14 cellular contexts compared by ENCODE assay signal in genomic region chr19:47637550-47637949, GRCh38. TPM values are rescaled to one million over a fixed set of nuclear protein-coding genes. Genes with fewer than 3 reads are reported as not detected.
DNase-seq lines count a peak whose midpoint lies in the region; ATAC-seq, FAIRE-seq and TF ChIP-seq lines count a peak whose summit lies in the region.
"Had no signal": no experiment of that assay in that cellular context is flagged by ENCODE, and none has a peak within 500 bp of the region (broad histone marks: within the 10 kb centered on the region; RNA-seq: fewer than 3 reads in every experiment).

No MANE protein-coding gene starts in this region.

- no peaks in the 10 kb centered on the region for H3K9me3 ChIP-seq in K562 (replicated peaks; ENCODE audit: control insufficient read depth, insufficient read depth, low read depth, low read length)
- no peaks in the 10 kb centered on the region for H3K9me3 ChIP-seq in testis

- H3K4me1 Mint-ChIP-seq in HFFc6 (ENCODE audit: low read depth) (peaks cover 35% of the 10 kb centered on the region), immature natural killer cell (peaks cover 31 to 69% of the 10 kb centered on the region in 2 donors)
- peaks cover 31% of the 10 kb centered on the region for H3K4me1 Mint-ChIP-seq in stimulated activated effector memory CD8-positive, alpha-beta T cell treated with anti-CD3 and anti-CD28 coated beads, Interleukin-12 subunit alpha, Interleukin-12 subunit beta, amount 100 ng/mL, for 72 hours

- WGBS in K562 (ENCODE audit: insufficient coverage, low coverage, missing lambda C conversion rate) = 84% methylated on average over 9 of the region's 11 CpGs
- WGBS in testis, 2 donors = 88 to 95% methylated on average over 10 of the region's 11 CpGs

- no peak overlapping the region for H3K4me2 ChIP-seq in K562 (ENCODE audit: insufficient read depth, low read length)

- no peak for TF ChIP-seq RAD21 in K562 (CRISPR knock-in tag; conservative IDR thresholded peaks at IDR 0.05 in 1 of 2, IDR thresholded peaks at IDR 0.05 in 1 of 2)

- H2AFZ ChIP-seq in K562 (ENCODE audit: low read depth, low read length) = no peak overlapping the region

- intact Hi-C loops in K562 (cut with micrococcal nuclease) (no loop called here), testis (cut with DNase I; ENCODE audit: low total_unique reads) (no loop called here)

- no peaks in the 10 kb centered on the region for H3K9me1 ChIP-seq in K562 (ENCODE audit: control insufficient read depth, insufficient read depth, low read length)

- H3K36me3 ChIP-seq in K562 (ENCODE audit: control insufficient read depth, insufficient read depth, low read length) (0 out of 3 replicates have a peak, but pooled peaks cover under 1% of the 10 kb centered on the region), testis (ENCODE audit: low read depth, missing control alignments) (no peaks in the 10 kb centered on the region)

- no peak for ATAC-seq in K562
- no peak for ATAC-seq in stimulated activated effector memory CD8-positive, alpha-beta T cell treated with anti-CD3 and anti-CD28 coated beads, Interleukin-12 subunit alpha, Interleukin-12 subunit beta, amount 100 ng/mL, for 72 hours

- H3K27me3 ChIP-seq in K562 (ENCODE audit: control insufficient read depth in 2 of 2, insufficient read depth in 2 of 2, low read length in 2 of 2) (no peaks in the 10 kb centered on the region), testis (no peaks in the 10 kb centered on the region)

- H3K36me3 Mint-ChIP-seq in HFFc6 (ENCODE audit: low read depth) (peaks cover 28% of the 10 kb centered on the region), immature natural killer cell (peaks cover 0 to 3% (median 0%) of the 10 kb centered on the region in 3 donors)
- H3K36me3 Mint-ChIP-seq in stimulated activated effector memory CD8-positive, alpha-beta T cell treated with anti-CD3 and anti-CD28 coated beads, Interleukin-12 subunit alpha, Interleukin-12 subunit beta, amount 100 ng/mL, for 72 hours = peaks cover 8% of the 10 kb centered on the region

- H3K27ac Mint-ChIP-seq in HFFc6 = peak overlapping the region; percentile 84
- peak overlapping the region; percentile 39 to 90 (median 80) for H3K27ac Mint-ChIP-seq in immature natural killer cell
- peak overlapping the region; percentile 74 for H3K27ac Mint-ChIP-seq in stimulated activated effector memory CD8-positive, alpha-beta T cell treated with anti-CD3 and anti-CD28 coated beads, Interleukin-12 subunit alpha, Interleukin-12 subunit beta, amount 100 ng/mL, for 72 hours
- H3K27ac Mint-ChIP-seq: activated CD4-positive, alpha-beta T cell treated with anti-CD3 and anti-CD28 coated beads, Interleukin-2, amount 10 ng/mL, durations not matched to agents 24 days and 14 days had no signal

- H3K4me1 ChIP-seq in K562 (replicated peaks in 1 of 2; ENCODE audit: control insufficient read depth in 2 of 2, insufficient read depth in 2 of 2, low read length in 2 of 2) (no peaks in the 10 kb centered on the region; a peak in 1 of 5 replicates), testis (no peaks in the 10 kb centered on the region)

- peaks cover 3% of the 10 kb centered on the region; the same call in 1 of the 3 replicates for H3K79me2 ChIP-seq in K562 (ENCODE audit: control insufficient read depth, insufficient read depth, low read length)

- TF ChIP-seq POLR2A in K562 (conservative IDR thresholded peaks at IDR 0.05) (no peak), testis (IDR thresholded peaks at IDR 0.05) (no peak)

- in situ Hi-C loops in K562 (cut with MboI) = no loop called here

- BruUV-seq in K562 (replicated peaks; lab: Mats Ljungman, UMichigan) = no TSS peak

- TF ChIP-seq EP300 in K562 (IDR thresholded peaks at IDR 0.05; ENCODE audit: low read length) = no peak

- no peak overlapping the region for H3K4me3 ChIP-seq in K562
- H3K4me3 ChIP-seq in testis = no peak overlapping the region

- H3K9me3 Mint-ChIP-seq in HFFc6 (no peaks in the 10 kb centered on the region), immature natural killer cell (no peaks in the 10 kb centered on the region)
- H3K9me3 Mint-ChIP-seq in stimulated activated effector memory CD8-positive, alpha-beta T cell treated with anti-CD3 and anti-CD28 coated beads, Interleukin-12 subunit alpha, Interleukin-12 subunit beta, amount 100 ng/mL, for 72 hours = no peaks in the 10 kb centered on the region
- H3K9me3 Mint-ChIP-seq: activated CD4-positive, alpha-beta T cell treated with anti-CD3 and anti-CD28 coated beads, Interleukin-2, amount 10 ng/mL, durations not matched to agents 24 days and 14 days had no signal

- H3K9ac ChIP-seq in K562 (ENCODE audit: insufficient read depth in 1 of 2, low read depth in 2 of 2, low read length in 2 of 2) = no peak overlapping the region

- H3K4me3 Mint-ChIP-seq in HFFc6 (peak overlapping the region; percentile 52; the same call in 1 of the 2 replicates), immature natural killer cell (peak overlapping the region; percentile 14 to 74 (median 65))
- no peak overlapping the region for H3K4me3 Mint-ChIP-seq in stimulated activated effector memory CD8-positive, alpha-beta T cell treated with anti-CD3 and anti-CD28 coated beads, Interleukin-12 subunit alpha, Interleukin-12 subunit beta, amount 100 ng/mL, for 72 hours
- H3K4me3 Mint-ChIP-seq: activated CD4-positive, alpha-beta T cell treated with anti-CD3 and anti-CD28 coated beads, Interleukin-2, amount 10 ng/mL, durations not matched to agents 24 days and 14 days had no signal

- TF ChIP-seq CTCF in HFFc6 (IDR thresholded peaks at IDR 0.05) (no peak), K562 (IDR thresholded peaks at IDR 0.05 in 2 of 3, conservative IDR thresholded peaks at IDR 0.05 in 1 of 3; ENCODE audit: insufficient read depth in 2 of 3, low read depth in 1 of 3, low read length in 3 of 3) (no peak), testis (IDR thresholded peaks at IDR 0.05) (no peak)

- H3K27ac ChIP-seq in K562 (ENCODE audit: extremely low read depth, low read depth, low read length) (no peak overlapping the region), testis (no peak overlapping the region)

- H4K20me1 ChIP-seq in K562 (replicated peaks; ENCODE audit: control insufficient read depth, insufficient read depth, low read length) = peaks cover 3% of the 10 kb centered on the region; the same call in 1 of the 2 replicates

- DNase-seq in HFFc6 (no peak), K562 (ENCODE audit: extremely low read depth in 1 of 4, low spot score in 3 of 4) (no peak), immature natural killer cell (peak in 2 of 3 donors; percentile 7 to 30), testis (no peak), amygdala (lab: John Stamatoyannopoulos, UW) (no peak), OCI-M2 (lab: John Stamatoyannopoulos, UW; ENCODE audit: unreplicated experiment) (no peak), NCI-H345 treated with DMSO at 0.1 percent for 48 hours (lab: John Stamatoyannopoulos, UW; ENCODE audit: unreplicated experiment) (no peak)
- DNase-seq in stimulated activated effector memory CD8-positive, alpha-beta T cell treated with anti-CD3 and anti-CD28 coated beads, Interleukin-12 subunit alpha, Interleukin-12 subunit beta, amount 100 ng/mL, for 72 hours (ENCODE audit: low spot score in 2 of 2) = no peak
- DNase-seq: activated CD4-positive, alpha-beta T cell treated with anti-CD3 and anti-CD28 coated beads, Interleukin-2, amount 10 ng/mL, durations not matched to agents 24 days and 14 days; activated naive CD4-positive, alpha-beta T cell; DMS153; NCI-H526 treated with DMSO at 0.1 percent for 48 hours; SW 1271 had no signal

- CTCF ChIA-PET in K562 (lab: Yijun Ruan, JAX; ENCODE audit: low intra/inter-chr PET ratio) = no interaction called here

- FAIRE-seq in K562 (lab: Jason Lieb, UNC) = no peak
- FAIRE-seq: GM12892 had no signal

- POLR2A ChIA-PET in K562 (lab: Yijun Ruan, JAX) = no interaction called here

- H3K27me3 Mint-ChIP-seq in HFFc6 (ENCODE audit: insufficient read depth) = peaks cover 2% of the 10 kb centered on the region
- no peaks in the 10 kb centered on the region for H3K27me3 Mint-ChIP-seq in immature natural killer cell (ENCODE audit: low read depth in 3 of 3)
- H3K27me3 Mint-ChIP-seq: activated CD4-positive, alpha-beta T cell treated with anti-CD3 and anti-CD28 coated beads, Interleukin-2, amount 10 ng/mL, durations not matched to agents 24 days and 14 days had no signal

TF ChIP-seq in K562, 482 proteins besides CTCF, POLR2A, EP300 and RAD21:
- TF ChIP-seq CREB1 (IDR thresholded peaks at IDR 0.05) = no peak
- TF ChIP-seq CREB1 (CRISPR knock-in tag; IDR thresholded peaks at IDR 0.05) = no peak
- TF ChIP-seq ZNF146 (CRISPR knock-in tag; IDR thresholded peaks at IDR 0.05; ENCODE audit: unreplicated experiment) = peak; percentile 64
TF ChIP-seq in K562: peak in this region for 1.

RNA-seq across cellular contexts. Expression of gene BICRA, which starts 28.6 kb away (rescaled TPM):
- total RNA-seq in HFFc6 (2021; fragmentation: NEBNext Ultra II Directional; extraction: Animal tissue kit (Norgen Biotek cat#: 25700)) = 10 to 100 TPM; 11.8 to 16.7 (median 15.5) TPM
- 9.5 and 15.2 TPM in 2 replicates for total RNA-seq in K562 (2011; cell fraction: chromatin; rRNA removed; ENCODE audit: low replicate concordance)
- 8.5 and 9.6 TPM in 2 replicates for total RNA-seq in K562 (2011; cell fraction: nucleolus; rRNA removed)
- 8.5 and 11.8 TPM in 2 replicates for total RNA-seq in K562 (2011; cell fraction: nucleoplasm; rRNA removed)
- total RNA-seq in K562 (2014; rRNA removed) (1.0 and 1.2 TPM in 2 replicates), K562 (2014; rRNA removed; fragmentation: Illumina TruSeq; extraction: Trizol) (0.87 and 1.6 TPM in 2 replicates), K562 (2015; rRNA removed; fragmentation: Illumina TruSeq; extraction: Trizol) (1.4 and 1.5 TPM in 2 replicates), K562 (2021) (8.8 and 9.0 TPM in 2 replicates), testis (10 to 100 TPM; 13.5 to 19.2 TPM)
- polyA plus RNA-seq in K562 (2011; rRNA removed) (0.26 and 0.51 TPM in 2 replicates), K562 (2014; fragmentation: Illumina TruSeq; extraction: Trizol) (7.4 and 7.6 TPM in 2 replicates), K562 (2014; fragmentation: Nextera tagmentation; extraction: Ambion mirVana) (under 1 TPM; 0.01 to 0.07 TPM), K562 (2014; rRNA removed) (1.7 and 2.7 TPM in 2 replicates), immature natural killer cell (1 to 10 TPM in 1 of 3 donors, under 1 TPM in 1, not detected in 1; 0.36 to 1.9 TPM), testis (ENCODE audit: insufficient read depth, low read depth, low replicate concordance) (9.2 TPM)
- 0.29 and 0.31 TPM in 2 replicates for polyA plus RNA-seq in K562 (2011; cell fraction: cytosol; rRNA removed)
- polyA plus RNA-seq in K562 (2011; cell fraction: nucleus; rRNA removed) = 2.0 and 2.6 TPM in 2 replicates
- polyA plus RNA-seq in K562 (2012) = 5.1 and 5.2 TPM in 2 replicates
- 0.90 and 1.2 TPM in 2 replicates for polyA minus RNA-seq in K562 (2011; rRNA and poly(A)+ RNA removed)
- polyA minus RNA-seq in K562 (2011; cell fraction: cytosol; rRNA and poly(A)+ RNA removed) = 1.2 and 1.3 TPM in 2 replicates
- polyA minus RNA-seq in K562 (2011; cell fraction: nucleus; rRNA and poly(A)+ RNA removed) = 3.1 and 4.8 TPM in 2 replicates

Comparison
In these comparisons a context has a peak if more than half of its experiments do, and no peak if none do; other contexts are left out.
1. DNase-seq: peak in immature natural killer cell (2 of 3); none in HFFc6 (single experiment), K562 (0 of 4), stimulated activated effector memory CD8-positive, alpha-beta T cell treated with anti-CD3 and anti-CD28 coated beads, Interleukin-12 subunit alpha, Interleukin-12 subunit beta, amount 100 ng/mL, for 72 hours (0 of 2), testis (single experiment), amygdala (0 of 56), OCI-M2 (single experiment) and NCI-H345 treated with DMSO at 0.1 percent for 48 hours (single experiment).
2. Peak in every context shown above with its lines, with median percentiles within 50 percentile points of each other: H3K27ac Mint-ChIP-seq.